Comparison of ENCODE assay signal across 2 cellular contexts in the genomic region with DNA sequence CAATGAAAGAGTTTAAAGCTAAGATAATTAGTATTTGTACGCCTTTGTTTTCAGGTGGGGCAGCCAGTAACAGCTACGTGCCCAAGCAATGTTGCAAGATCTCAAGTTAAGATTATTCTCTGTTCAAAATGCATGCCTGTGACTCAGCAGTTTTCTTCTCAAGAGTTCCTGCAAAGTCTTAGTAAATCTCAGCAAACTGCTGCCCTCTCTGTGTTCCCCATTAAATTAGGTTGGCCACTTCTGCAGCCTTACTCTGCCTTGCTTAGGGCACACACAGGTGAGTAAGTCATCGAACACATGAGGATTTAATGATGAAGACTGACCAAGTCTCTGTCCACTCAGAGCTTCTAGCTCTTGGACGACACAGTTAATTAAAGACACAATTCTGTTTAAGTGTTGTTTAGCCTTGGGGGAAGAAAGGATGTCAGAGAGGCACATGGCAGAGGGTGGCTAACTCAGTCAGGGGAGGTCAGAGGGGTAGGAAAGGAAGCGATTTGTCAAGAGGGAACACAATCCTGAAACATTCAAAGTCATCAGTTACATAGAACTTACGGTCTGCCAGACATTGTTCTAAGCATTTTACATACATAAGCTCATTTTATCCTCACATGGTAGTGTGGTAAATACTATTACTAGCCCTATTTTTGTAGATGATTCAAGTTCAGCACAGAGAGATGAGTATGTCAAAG.
TF ChIP-seq lines count a peak whose summit lies in the region.

No MANE protein-coding gene starts in this region.

TF ChIP-seq in SK-N-SH, 30 proteins besides CTCF, POLR2A, EP300 and RAD21 (continued from another document):
- TF ChIP-seq MXI1 (IDR thresholded peaks at IDR 0.05; ENCODE audit: low read depth, low read length) (no peak), FOXJ3 (CRISPR knock-in tag; IDR thresholded peaks at IDR 0.05) (no peak), RCOR1 (IDR thresholded peaks at IDR 0.05; ENCODE audit: low read length) (no peak), NRF1 (IDR thresholded peaks at IDR 0.05; ENCODE audit: low read depth, low read length) (no peak), SIN3A (IDR thresholded peaks at IDR 0.05; ENCODE audit: borderline replicate concordance, low read depth, low read length) (no peak), RXRA (IDR thresholded peaks at IDR 0.05; ENCODE audit: borderline replicate concordance, low read depth) (no peak), FOSL2 (IDR thresholded peaks at IDR 0.05; ENCODE audit: borderline replicate concordance, low read depth) (no peak), TAF1 (IDR thresholded peaks at IDR 0.05; ENCODE audit: borderline replicate concordance, low read depth, low read length) (no peak), TCF12 (IDR thresholded peaks at IDR 0.05) (no peak), YY1 (IDR thresholded peaks at IDR 0.05; ENCODE audit: low read depth) (no peak), JUND (IDR thresholded peaks at IDR 0.05) (no peak)
- TF ChIP-seq, protein P1, sequence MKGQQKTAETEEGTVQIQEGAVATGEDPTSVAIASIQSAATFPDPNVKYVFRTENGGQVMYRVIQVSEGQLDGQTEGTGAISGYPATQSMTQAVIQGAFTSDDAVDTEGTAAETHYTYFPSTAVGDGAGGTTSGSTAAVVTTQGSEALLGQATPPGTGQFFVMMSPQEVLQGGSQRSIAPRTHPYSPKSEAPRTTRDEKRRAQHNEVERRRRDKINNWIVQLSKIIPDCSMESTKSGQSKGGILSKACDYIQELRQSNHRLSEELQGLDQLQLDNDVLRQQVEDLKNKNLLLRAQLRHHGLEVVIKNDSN (IDR thresholded peaks at IDR 0.05; ENCODE audit: borderline replicate concordance, low read depth), result no peak
- TF ChIP-seq, protein P2, sequence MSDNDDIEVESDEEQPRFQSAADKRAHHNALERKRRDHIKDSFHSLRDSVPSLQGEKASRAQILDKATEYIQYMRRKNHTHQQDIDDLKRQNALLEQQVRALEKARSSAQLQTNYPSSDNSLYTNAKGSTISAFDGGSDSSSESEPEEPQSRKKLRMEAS (IDR thresholded peaks at IDR 0.05; ENCODE audit: low read depth), result no peak
- TF ChIP-seq, protein P3, sequence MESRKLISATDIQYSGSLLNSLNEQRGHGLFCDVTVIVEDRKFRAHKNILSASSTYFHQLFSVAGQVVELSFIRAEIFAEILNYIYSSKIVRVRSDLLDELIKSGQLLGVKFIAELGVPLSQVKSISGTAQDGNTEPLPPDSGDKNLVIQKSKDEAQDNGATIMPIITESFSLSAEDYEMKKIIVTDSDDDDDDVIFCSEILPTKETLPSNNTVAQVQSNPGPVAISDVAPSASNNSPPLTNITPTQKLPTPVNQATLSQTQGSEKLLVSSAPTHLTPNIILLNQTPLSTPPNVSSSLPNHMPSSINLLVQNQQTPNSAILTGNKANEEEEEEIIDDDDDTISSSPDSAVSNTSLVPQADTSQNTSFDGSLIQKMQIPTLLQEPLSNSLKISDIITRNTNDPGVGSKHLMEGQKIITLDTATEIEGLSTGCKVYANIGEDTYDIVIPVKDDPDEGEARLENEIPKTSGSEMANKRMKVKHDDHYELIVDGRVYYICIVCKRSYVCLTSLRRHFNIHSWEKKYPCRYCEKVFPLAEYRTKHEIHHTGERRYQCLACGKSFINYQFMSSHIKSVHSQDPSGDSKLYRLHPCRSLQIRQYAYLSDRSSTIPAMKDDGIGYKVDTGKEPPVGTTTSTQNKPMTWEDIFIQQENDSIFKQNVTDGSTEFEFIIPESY (IDR thresholded peaks at IDR 0.05; ENCODE audit: borderline replicate concordance, low read depth), result no peak

TF ChIP-seq in SK-N-SH treated with all-trans-retinoic acid at 6 μM for 48 hours, 23 proteins besides CTCF, POLR2A, EP300 and RAD21 (continued from another document):
- TF ChIP-seq PPARA (CRISPR knock-in tag; IDR thresholded peaks at IDR 0.05; ENCODE audit: borderline replicate concordance) (no peak), ZFP3 (CRISPR knock-in tag; IDR thresholded peaks at IDR 0.05) (no peak), ZNF8 (CRISPR knock-in tag; IDR thresholded peaks at IDR 0.05) (no peak), ZNF565 (CRISPR knock-in tag; conservative IDR thresholded peaks at IDR 0.05; ENCODE audit: low read depth) (no peak), BACH2 (CRISPR knock-in tag; IDR thresholded peaks at IDR 0.05; ENCODE audit: borderline replicate concordance) (no peak), ISL1 (CRISPR knock-in tag; IDR thresholded peaks at IDR 0.05) (no peak), TOX (CRISPR knock-in tag; IDR thresholded peaks at IDR 0.05; ENCODE audit: borderline replicate concordance) (no peak), SNAI2 (CRISPR knock-in tag; IDR thresholded peaks at IDR 0.05) (no peak), CSDC2 (CRISPR knock-in tag; IDR thresholded peaks at IDR 0.05) (no peak)
- TF ChIP-seq, protein P4, sequence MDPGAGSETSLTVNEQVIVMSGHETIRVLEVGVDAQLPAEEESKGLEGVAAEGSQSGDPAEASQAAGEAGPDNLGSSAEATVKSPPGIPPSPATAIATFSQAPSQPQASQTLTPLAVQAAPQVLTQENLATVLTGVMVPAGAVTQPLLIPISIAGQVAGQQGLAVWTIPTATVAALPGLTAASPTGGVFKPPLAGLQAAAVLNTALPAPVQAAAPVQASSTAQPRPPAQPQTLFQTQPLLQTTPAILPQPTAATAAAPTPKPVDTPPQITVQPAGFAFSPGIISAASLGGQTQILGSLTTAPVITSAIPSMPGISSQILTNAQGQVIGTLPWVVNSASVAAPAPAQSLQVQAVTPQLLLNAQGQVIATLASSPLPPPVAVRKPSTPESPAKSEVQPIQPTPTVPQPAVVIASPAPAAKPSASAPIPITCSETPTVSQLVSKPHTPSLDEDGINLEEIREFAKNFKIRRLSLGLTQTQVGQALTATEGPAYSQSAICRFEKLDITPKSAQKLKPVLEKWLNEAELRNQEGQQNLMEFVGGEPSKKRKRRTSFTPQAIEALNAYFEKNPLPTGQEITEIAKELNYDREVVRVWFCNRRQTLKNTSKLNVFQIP (CRISPR knock-in tag; IDR thresholded peaks at IDR 0.05; ENCODE audit: borderline replicate concordance, low read depth), result no peak
- TF ChIP-seq, protein P5, sequence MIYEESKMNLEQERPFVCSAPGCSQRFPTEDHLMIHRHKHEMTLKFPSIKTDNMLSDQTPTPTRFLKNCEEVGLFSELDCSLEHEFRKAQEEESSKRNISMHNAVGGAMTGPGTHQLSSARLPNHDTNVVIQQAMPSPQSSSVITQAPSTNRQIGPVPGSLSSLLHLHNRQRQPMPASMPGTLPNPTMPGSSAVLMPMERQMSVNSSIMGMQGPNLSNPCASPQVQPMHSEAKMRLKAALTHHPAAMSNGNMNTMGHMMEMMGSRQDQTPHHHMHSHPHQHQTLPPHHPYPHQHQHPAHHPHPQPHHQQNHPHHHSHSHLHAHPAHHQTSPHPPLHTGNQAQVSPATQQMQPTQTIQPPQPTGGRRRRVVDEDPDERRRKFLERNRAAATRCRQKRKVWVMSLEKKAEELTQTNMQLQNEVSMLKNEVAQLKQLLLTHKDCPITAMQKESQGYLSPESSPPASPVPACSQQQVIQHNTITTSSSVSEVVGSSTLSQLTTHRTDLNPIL (CRISPR knock-in tag; IDR thresholded peaks at IDR 0.05; ENCODE audit: low read depth), result no peak
- TF ChIP-seq, protein P6, sequence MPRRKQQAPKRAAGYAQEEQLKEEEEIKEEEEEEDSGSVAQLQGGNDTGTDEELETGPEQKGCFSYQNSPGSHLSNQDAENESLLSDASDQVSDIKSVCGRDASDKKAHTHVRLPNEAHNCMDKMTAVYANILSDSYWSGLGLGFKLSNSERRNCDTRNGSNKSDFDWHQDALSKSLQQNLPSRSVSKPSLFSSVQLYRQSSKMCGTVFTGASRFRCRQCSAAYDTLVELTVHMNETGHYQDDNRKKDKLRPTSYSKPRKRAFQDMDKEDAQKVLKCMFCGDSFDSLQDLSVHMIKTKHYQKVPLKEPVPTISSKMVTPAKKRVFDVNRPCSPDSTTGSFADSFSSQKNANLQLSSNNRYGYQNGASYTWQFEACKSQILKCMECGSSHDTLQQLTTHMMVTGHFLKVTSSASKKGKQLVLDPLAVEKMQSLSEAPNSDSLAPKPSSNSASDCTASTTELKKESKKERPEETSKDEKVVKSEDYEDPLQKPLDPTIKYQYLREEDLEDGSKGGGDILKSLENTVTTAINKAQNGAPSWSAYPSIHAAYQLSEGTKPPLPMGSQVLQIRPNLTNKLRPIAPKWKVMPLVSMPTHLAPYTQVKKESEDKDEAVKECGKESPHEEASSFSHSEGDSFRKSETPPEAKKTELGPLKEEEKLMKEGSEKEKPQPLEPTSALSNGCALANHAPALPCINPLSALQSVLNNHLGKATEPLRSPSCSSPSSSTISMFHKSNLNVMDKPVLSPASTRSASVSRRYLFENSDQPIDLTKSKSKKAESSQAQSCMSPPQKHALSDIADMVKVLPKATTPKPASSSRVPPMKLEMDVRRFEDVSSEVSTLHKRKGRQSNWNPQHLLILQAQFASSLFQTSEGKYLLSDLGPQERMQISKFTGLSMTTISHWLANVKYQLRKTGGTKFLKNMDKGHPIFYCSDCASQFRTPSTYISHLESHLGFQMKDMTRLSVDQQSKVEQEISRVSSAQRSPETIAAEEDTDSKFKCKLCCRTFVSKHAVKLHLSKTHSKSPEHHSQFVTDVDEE (CRISPR knock-in tag; IDR thresholded peaks at IDR 0.05), result no peak
